In genomic region chr7:87164433-87164832, GRCh38 we compare ENCODE assay signal across 20 cellular contexts. TPM values are rescaled to one million over a fixed set of nuclear protein-coding genes. Genes with fewer than 3 reads are reported as not detected.
DNase-seq lines count a peak whose midpoint lies in the region; ATAC-seq, FAIRE-seq and TF ChIP-seq lines count a peak whose summit lies in the region.
"Had no signal": no experiment of that assay in that cellular context is flagged by ENCODE, and none has a peak within 500 bp of the region (broad histone marks: within the 10 kb centered on the region; RNA-seq: fewer than 3 reads in every experiment).

No MANE protein-coding gene starts in this region.

- H3K9me3 Mint-ChIP-seq in activated T-cell treated with anti-CD3 and anti-CD28 coated beads, Interleukin-2, amount 50 U/mL, for 24 hours, result no peaks in the 10 kb centered on the region
- no peaks in the 10 kb centered on the region for H3K9me3 Mint-ChIP-seq in activated T-cell treated with anti-CD3 and anti-CD28 coated beads, Interleukin-2, amount 50 U/mL, for 4 hours
- no peaks in the 10 kb centered on the region for H3K9me3 Mint-ChIP-seq in memory B cell
- H3K9me3 Mint-ChIP-seq: CD4-positive, alpha-beta memory T cell; GM23338; H9 had no signal

- no peak overlapping the region for H3K4me3 ChIP-seq in left lung
- H3K4me3 ChIP-seq: GM12878, GM23338 had no signal

- FAIRE-seq in G401.6 (lab: Jason Lieb, UNC), result peak; percentile 8
- FAIRE-seq: GM12878, GM19239 had no signal

- no peaks in the 10 kb centered on the region for H3K4me1 ChIP-seq in left lung

- no peaks in the 10 kb centered on the region for H3K27me3 ChIP-seq in left lung

- DNase-seq in activated T-cell treated with anti-CD3 and anti-CD28 coated beads, Interleukin-2, amount 50 U/mL, for 24 hours, result no peak
- DNase-seq in activated T-cell treated with anti-CD3 and anti-CD28 coated beads, Interleukin-2, amount 50 U/mL, for 4 hours, result no peak
- no peak for DNase-seq in T-helper 17 cell
- DNase-seq in memory B cell (ENCODE audit: low spot score in 2 of 2), result no peak
- DNase-seq in omental fat pad (ENCODE audit: low spot score), result no peak
- DNase-seq in left lung, result no peak
- DNase-seq: C1 segment of cervical spinal cord; Calu3; CD4-positive, alpha-beta memory T cell; COR-L47; DND-41; GDM1; H9 had no signal

- peaks cover 0 to 68% of the 10 kb centered on the region in 2 donors for H3K36me3 ChIP-seq in left lung

- intact Hi-C loops in left lung (cut with DNase I), result no loop called here

- H3K36me3 Mint-ChIP-seq in activated T-cell treated with anti-CD3 and anti-CD28 coated beads, Interleukin-2, amount 50 U/mL, for 24 hours (ENCODE audit: low read depth), result peaks cover 89% of the 10 kb centered on the region
- peaks cover 42% of the 10 kb centered on the region for H3K36me3 Mint-ChIP-seq in activated T-cell treated with anti-CD3 and anti-CD28 coated beads, Interleukin-2, amount 50 U/mL, for 4 hours (ENCODE audit: insufficient read depth)
- peaks cover 23% of the 10 kb centered on the region for H3K36me3 Mint-ChIP-seq in T-helper 17 cell (ENCODE audit: low read depth)
- peaks cover 26% of the 10 kb centered on the region for H3K36me3 Mint-ChIP-seq in memory B cell

- H3K9me3 ChIP-seq in T-helper 17 cell (ENCODE audit: control insufficient read depth, low read length, poor library complexity, severe bottlenecking), result no peaks in the 10 kb centered on the region
- H3K9me3 ChIP-seq in left lung, result no peaks in the 10 kb centered on the region

- H3K27ac Mint-ChIP-seq in activated T-cell treated with anti-CD3 and anti-CD28 coated beads, Interleukin-2, amount 50 U/mL, for 24 hours, result peak overlapping the region; percentile 10
- H3K27ac Mint-ChIP-seq in T-helper 17 cell (peak overlapping the region; percentile 70), memory B cell (peak overlapping the region; percentile 11)
- H3K27ac Mint-ChIP-seq: GM23338, H9 had no signal

- no peak overlapping the region for H3K4me3 Mint-ChIP-seq in activated T-cell treated with anti-CD3 and anti-CD28 coated beads, Interleukin-2, amount 50 U/mL, for 24 hours
- no peak overlapping the region for H3K4me3 Mint-ChIP-seq in activated T-cell treated with anti-CD3 and anti-CD28 coated beads, Interleukin-2, amount 50 U/mL, for 4 hours
- H3K4me3 Mint-ChIP-seq in T-helper 17 cell, result no peak overlapping the region
- H3K4me3 Mint-ChIP-seq in memory B cell, result no peak overlapping the region
- H3K4me3 Mint-ChIP-seq: CD4-positive, alpha-beta memory T cell; GM23338; H9 had no signal

- no peak for ATAC-seq in activated T-cell treated with anti-CD3 and anti-CD28 coated beads, Interleukin-2, amount 50 U/mL, for 4 hours
- ATAC-seq in T-helper 17 cell (no peak), memory B cell (ENCODE audit: low read depth) (no peak), omental fat pad (ENCODE audit: low FRiP score) (no peak), left lung (no peak), GM21526 (IDR thresholded peaks at IDR 0.05; ENCODE audit: low FRiP score, unreplicated experiment) (no peak)
- ATAC-seq: GM12878, GM23338, HCT116 had no signal

- H3K27ac ChIP-seq in left lung, result no peak overlapping the region
- H3K27ac ChIP-seq: 22Rv1 had no signal

- H3K27me3 Mint-ChIP-seq in activated T-cell treated with anti-CD3 and anti-CD28 coated beads, Interleukin-2, amount 50 U/mL, for 24 hours, result no peaks in the 10 kb centered on the region
- no peaks in the 10 kb centered on the region for H3K27me3 Mint-ChIP-seq in activated T-cell treated with anti-CD3 and anti-CD28 coated beads, Interleukin-2, amount 50 U/mL, for 4 hours (ENCODE audit: low read depth)
- H3K27me3 Mint-ChIP-seq in T-helper 17 cell, result no peaks in the 10 kb centered on the region
- H3K27me3 Mint-ChIP-seq in memory B cell, result no peaks in the 10 kb centered on the region
- H3K27me3 Mint-ChIP-seq: CD4-positive, alpha-beta memory T cell had no signal

- H3K4me1 Mint-ChIP-seq in activated T-cell treated with anti-CD3 and anti-CD28 coated beads, Interleukin-2, amount 50 U/mL, for 24 hours (ENCODE audit: low read depth), result peaks cover 41% of the 10 kb centered on the region
- H3K4me1 Mint-ChIP-seq in activated T-cell treated with anti-CD3 and anti-CD28 coated beads, Interleukin-2, amount 50 U/mL, for 4 hours (ENCODE audit: low read depth), result peaks cover 28% of the 10 kb centered on the region
- H3K4me1 Mint-ChIP-seq in T-helper 17 cell, result peaks cover 23% of the 10 kb centered on the region
- H3K4me1 Mint-ChIP-seq in memory B cell, result peaks cover 11% of the 10 kb centered on the region
- H3K4me1 Mint-ChIP-seq: GM23338, H9 had no signal

- TF ChIP-seq CTCF in omental fat pad (IDR thresholded peaks at IDR 0.05) (no peak), left lung (IDR thresholded peaks at IDR 0.05) (no peak)

RNA-seq across cellular contexts. Expression of gene DMTF1, which starts 12.2 kb away (rescaled TPM):
- 10 to 100 TPM; 39.7 to 45.5 (median 43.7) TPM for total RNA-seq in activated T-cell treated with anti-CD3 and anti-CD28 coated beads, Interleukin-2, amount 50 U/mL, for 4 hours
- total RNA-seq in T-helper 17 cell (100 to 1,000 TPM; 125 to 131 TPM), omental fat pad (100 to 1,000 TPM in 1 of 4 donors, 10 to 100 TPM in 3; 64.4 to 121 (median 78.4) TPM), left lung (10 to 100 TPM; 66.7 to 71.0 TPM)

RNA-seq across cellular contexts. Expression of gene TMEM243, which starts 55.1 kb away (rescaled TPM):
- total RNA-seq in activated T-cell treated with anti-CD3 and anti-CD28 coated beads, Interleukin-2, amount 50 U/mL, for 4 hours, result 10 to 100 TPM; 38.4 to 43.1 (median 39.3) TPM
- total RNA-seq in T-helper 17 cell, result 100 to 1,000 TPM in 1 of 2 donors, 10 to 100 TPM in 1; 96.5 to 123 TPM
- 10 to 100 TPM; 27.4 to 58.6 (median 37.5) TPM for total RNA-seq in omental fat pad
- total RNA-seq in left lung, result 10 to 100 TPM; 59.8 to 99.1 TPM

Comparison
In these comparisons a context has a peak if more than half of its experiments do, and no peak if none do; other contexts are left out.
1. H3K27ac Mint-ChIP-seq: peak in every context shown above with its lines; median percentile 70 in T-helper 17 cell; 11 in memory B cell; 10 in activated T-cell treated with anti-CD3 and anti-CD28 coated beads, Interleukin-2, amount 50 U/mL, for 24 hours.